Comparison of ENCODE assay signal across 1 cellular context in the genomic region with DNA sequence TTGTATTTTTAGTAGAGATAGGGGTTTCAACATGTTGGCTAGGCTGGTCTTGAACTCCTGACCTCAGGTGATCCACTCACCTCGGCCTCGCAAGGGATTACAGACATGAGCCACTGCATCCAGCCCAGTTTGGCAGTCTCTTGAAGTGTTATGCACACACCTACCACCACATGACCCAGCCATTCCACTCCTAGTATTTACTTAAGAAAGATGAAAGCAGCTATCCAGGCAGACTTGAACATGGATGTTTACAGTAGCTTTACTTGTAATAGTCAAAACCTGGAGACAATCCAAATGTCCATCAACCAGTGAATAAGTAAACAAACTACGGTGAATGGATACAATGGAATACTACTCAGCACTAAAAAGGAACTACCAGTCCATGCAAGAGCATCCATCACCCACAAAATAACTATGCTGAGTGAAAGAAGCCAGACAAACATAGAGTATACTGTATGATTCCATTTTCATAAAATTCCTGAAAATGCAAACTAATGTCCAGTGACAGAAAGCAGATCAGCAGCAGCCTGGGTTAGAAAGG.
TF ChIP-seq lines count a peak whose summit lies in the region.

No MANE protein-coding gene starts in this region.

TF ChIP-seq in HepG2, 621 proteins besides CTCF, POLR2A, EP300 and RAD21 (continued from another document and continues in another):
- peak; percentile 67; the same call in 1 of the 2 replicates for TF ChIP-seq NR2C2 (CRISPR knock-in tag; IDR thresholded peaks at IDR 0.05; ENCODE audit: borderline replicate concordance)
- TF ChIP-seq REPIN1 (CRISPR knock-in tag; IDR thresholded peaks at IDR 0.05; ENCODE audit: borderline replicate concordance, low read depth): peak; percentile 86; the same call in 1 of the 2 replicates
- TF ChIP-seq JUNB (CRISPR knock-in tag; IDR thresholded peaks at IDR 0.05; ENCODE audit: borderline replicate concordance): peak; percentile 72; the same call in 1 of the 2 replicates
- peak; percentile 84 for TF ChIP-seq ZFP37 (CRISPR knock-in tag; IDR thresholded peaks at IDR 0.05; ENCODE audit: borderline replicate concordance)
- TF ChIP-seq SNAI1 (CRISPR knock-in tag; IDR thresholded peaks at IDR 0.05; ENCODE audit: borderline replicate concordance): peak; percentile 82; the same call in 1 of the 2 replicates
- TF ChIP-seq KLF16 (CRISPR knock-in tag; IDR thresholded peaks at IDR 0.05): peak in 1 of 2 experiments; percentile 98; a peak in 2 of 4 replicates
- peak; percentile 95 for TF ChIP-seq NR2F6 (IDR thresholded peaks at IDR 0.05)
- peak; percentile 96 for TF ChIP-seq NR2F6 (CRISPR knock-in tag; IDR thresholded peaks at IDR 0.05)
- no peak for TF ChIP-seq ZNF432 (CRISPR knock-in tag; IDR thresholded peaks at IDR 0.05; ENCODE audit: borderline replicate concordance)
- 0 out of 2 replicates have a peak, but pooled peaks have one; percentile 72 for TF ChIP-seq ZNF3 (CRISPR knock-in tag; IDR thresholded peaks at IDR 0.05)
- peak; percentile 81 for TF ChIP-seq ARNT2 (CRISPR knock-in tag; IDR thresholded peaks at IDR 0.05; ENCODE audit: low read depth)
- TF ChIP-seq, protein P1, sequence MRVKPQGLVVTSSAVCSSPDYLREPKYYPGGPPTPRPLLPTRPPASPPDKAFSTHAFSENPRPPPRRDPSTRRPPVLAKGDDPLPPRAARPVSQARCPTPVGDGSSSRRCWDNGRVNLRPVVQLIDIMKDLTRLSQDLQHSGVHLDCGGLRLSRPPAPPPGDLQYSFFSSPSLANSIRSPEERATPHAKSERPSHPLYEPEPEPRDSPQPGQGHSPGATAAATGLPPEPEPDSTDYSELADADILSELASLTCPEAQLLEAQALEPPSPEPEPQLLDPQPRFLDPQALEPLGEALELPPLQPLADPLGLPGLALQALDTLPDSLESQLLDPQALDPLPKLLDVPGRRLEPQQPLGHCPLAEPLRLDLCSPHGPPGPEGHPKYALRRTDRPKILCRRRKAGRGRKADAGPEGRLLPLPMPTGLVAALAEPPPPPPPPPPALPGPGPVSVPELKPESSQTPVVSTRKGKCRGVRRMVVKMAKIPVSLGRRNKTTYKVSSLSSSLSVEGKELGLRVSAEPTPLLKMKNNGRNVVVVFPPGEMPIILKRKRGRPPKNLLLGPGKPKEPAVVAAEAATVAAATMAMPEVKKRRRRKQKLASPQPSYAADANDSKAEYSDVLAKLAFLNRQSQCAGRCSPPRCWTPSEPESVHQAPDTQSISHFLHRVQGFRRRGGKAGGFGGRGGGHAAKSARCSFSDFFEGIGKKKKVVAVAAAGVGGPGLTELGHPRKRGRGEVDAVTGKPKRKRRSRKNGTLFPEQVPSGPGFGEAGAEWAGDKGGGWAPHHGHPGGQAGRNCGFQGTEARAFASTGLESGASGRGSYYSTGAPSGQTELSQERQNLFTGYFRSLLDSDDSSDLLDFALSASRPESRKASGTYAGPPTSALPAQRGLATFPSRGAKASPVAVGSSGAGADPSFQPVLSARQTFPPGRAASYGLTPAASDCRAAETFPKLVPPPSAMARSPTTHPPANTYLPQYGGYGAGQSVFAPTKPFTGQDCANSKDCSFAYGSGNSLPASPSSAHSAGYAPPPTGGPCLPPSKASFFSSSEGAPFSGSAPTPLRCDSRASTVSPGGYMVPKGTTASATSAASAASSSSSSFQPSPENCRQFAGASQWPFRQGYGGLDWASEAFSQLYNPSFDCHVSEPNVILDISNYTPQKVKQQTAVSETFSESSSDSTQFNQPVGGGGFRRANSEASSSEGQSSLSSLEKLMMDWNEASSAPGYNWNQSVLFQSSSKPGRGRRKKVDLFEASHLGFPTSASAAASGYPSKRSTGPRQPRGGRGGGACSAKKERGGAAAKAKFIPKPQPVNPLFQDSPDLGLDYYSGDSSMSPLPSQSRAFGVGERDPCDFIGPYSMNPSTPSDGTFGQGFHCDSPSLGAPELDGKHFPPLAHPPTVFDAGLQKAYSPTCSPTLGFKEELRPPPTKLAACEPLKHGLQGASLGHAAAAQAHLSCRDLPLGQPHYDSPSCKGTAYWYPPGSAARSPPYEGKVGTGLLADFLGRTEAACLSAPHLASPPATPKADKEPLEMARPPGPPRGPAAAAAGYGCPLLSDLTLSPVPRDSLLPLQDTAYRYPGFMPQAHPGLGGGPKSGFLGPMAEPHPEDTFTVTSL (CRISPR knock-in tag; IDR thresholded peaks at IDR 0.05; ENCODE audit: borderline replicate concordance): peak; percentile 97
- 0 out of 2 replicates have a peak, but pooled peaks have one; percentile 30 for TF ChIP-seq KMT2B (CRISPR knock-in tag; IDR thresholded peaks at IDR 0.05)
- TF ChIP-seq AKAP8 (CRISPR knock-in tag; IDR thresholded peaks at IDR 0.05): peak; percentile 85
- peak; percentile 99 for TF ChIP-seq ISL2 (CRISPR knock-in tag; IDR thresholded peaks at IDR 0.05)
- TF ChIP-seq HHEX (CRISPR knock-in tag; IDR thresholded peaks at IDR 0.05): peak; percentile 99
- TF ChIP-seq, protein P2, sequence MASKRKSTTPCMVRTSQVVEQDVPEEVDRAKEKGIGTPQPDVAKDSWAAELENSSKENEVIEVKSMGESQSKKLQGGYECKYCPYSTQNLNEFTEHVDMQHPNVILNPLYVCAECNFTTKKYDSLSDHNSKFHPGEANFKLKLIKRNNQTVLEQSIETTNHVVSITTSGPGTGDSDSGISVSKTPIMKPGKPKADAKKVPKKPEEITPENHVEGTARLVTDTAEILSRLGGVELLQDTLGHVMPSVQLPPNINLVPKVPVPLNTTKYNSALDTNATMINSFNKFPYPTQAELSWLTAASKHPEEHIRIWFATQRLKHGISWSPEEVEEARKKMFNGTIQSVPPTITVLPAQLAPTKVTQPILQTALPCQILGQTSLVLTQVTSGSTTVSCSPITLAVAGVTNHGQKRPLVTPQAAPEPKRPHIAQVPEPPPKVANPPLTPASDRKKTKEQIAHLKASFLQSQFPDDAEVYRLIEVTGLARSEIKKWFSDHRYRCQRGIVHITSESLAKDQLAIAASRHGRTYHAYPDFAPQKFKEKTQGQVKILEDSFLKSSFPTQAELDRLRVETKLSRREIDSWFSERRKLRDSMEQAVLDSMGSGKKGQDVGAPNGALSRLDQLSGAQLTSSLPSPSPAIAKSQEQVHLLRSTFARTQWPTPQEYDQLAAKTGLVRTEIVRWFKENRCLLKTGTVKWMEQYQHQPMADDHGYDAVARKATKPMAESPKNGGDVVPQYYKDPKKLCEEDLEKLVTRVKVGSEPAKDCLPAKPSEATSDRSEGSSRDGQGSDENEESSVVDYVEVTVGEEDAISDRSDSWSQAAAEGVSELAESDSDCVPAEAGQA (IDR thresholded peaks at IDR 0.05; ENCODE audit: low read depth): 0 out of 2 replicates have a peak, but pooled peaks have one; percentile 22
- TF ChIP-seq, protein P2 (CRISPR knock-in tag; IDR thresholded peaks at IDR 0.05; ENCODE audit: borderline replicate concordance): no peak
- peak; percentile 98 for TF ChIP-seq TCF7 (IDR thresholded peaks at IDR 0.05; ENCODE audit: low read depth)
- TF ChIP-seq, protein P3, sequence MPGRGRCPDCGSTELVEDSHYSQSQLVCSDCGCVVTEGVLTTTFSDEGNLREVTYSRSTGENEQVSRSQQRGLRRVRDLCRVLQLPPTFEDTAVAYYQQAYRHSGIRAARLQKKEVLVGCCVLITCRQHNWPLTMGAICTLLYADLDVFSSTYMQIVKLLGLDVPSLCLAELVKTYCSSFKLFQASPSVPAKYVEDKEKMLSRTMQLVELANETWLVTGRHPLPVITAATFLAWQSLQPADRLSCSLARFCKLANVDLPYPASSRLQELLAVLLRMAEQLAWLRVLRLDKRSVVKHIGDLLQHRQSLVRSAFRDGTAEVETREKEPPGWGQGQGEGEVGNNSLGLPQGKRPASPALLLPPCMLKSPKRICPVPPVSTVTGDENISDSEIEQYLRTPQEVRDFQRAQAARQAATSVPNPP (CRISPR knock-in tag; IDR thresholded peaks at IDR 0.05): no peak
- TF ChIP-seq TCF7L2 (IDR thresholded peaks at IDR 0.05; ENCODE audit: low read depth, low read length): peak; percentile 94
- peak; percentile 92; the same call in 1 of the 2 replicates for TF ChIP-seq ARNTL (CRISPR knock-in tag; IDR thresholded peaks at IDR 0.05)
- peak; percentile 43; the same call in 1 of the 2 replicates for TF ChIP-seq ZNF605 (CRISPR knock-in tag; IDR thresholded peaks at IDR 0.05)
- peak; percentile 89 for TF ChIP-seq KAT8 (CRISPR knock-in tag; IDR thresholded peaks at IDR 0.05)
- TF ChIP-seq, protein P4, sequence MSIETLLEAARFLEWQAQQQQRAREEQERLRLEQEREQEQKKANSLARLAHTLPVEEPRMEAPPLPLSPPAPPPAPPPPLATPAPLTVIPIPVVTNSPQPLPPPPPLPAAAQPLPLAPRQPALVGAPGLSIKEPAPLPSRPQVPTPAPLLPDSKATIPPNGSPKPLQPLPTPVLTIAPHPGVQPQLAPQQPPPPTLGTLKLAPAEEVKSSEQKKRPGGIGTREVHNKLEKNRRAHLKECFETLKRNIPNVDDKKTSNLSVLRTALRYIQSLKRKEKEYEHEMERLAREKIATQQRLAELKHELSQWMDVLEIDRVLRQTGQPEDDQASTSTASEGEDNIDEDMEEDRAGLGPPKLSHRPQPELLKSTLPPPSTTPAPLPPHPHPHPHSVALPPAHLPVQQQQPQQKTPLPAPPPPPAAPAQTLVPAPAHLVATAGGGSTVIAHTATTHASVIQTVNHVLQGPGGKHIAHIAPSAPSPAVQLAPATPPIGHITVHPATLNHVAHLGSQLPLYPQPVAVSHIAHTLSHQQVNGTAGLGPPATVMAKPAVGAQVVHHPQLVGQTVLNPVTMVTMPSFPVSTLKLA (IDR thresholded peaks at IDR 0.05): peak; percentile 58
- TF ChIP-seq SP4 (CRISPR knock-in tag; IDR thresholded peaks at IDR 0.05): no peak
- TF ChIP-seq NFIB (CRISPR knock-in tag; IDR thresholded peaks at IDR 0.05; ENCODE audit: borderline replicate concordance): no peak
- no peak for TF ChIP-seq NCOA5 (CRISPR knock-in tag; IDR thresholded peaks at IDR 0.05)
- TF ChIP-seq, protein P5, sequence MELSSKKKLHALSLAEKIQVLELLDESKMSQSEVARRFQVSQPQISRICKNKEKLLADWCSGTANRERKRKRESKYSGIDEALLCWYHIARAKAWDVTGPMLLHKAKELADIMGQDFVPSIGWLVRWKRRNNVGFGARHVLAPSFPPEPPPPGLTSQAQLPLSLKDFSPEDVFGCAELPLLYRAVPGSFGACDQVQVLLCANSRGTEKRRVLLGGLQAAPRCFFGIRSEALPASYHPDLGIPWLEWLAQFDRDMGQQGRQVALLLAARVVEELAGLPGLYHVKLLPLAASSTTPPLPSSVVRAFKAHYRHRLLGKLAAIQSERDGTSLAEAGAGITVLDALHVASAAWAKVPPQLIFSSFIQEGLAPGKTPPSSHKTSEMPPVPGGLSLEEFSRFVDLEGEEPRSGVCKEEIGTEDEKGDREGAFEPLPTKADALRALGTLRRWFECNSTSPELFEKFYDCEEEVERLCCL (CRISPR knock-in tag; IDR thresholded peaks at IDR 0.05; ENCODE audit: borderline replicate concordance): no peak
- peak; percentile 94 for TF ChIP-seq ZNF614 (CRISPR knock-in tag; IDR thresholded peaks at IDR 0.05; ENCODE audit: borderline replicate concordance)
- TF ChIP-seq MED8 (CRISPR knock-in tag; IDR thresholded peaks at IDR 0.05; ENCODE audit: insufficient replicate concordance): peak; percentile 64
- TF ChIP-seq IRF2 (CRISPR knock-in tag; IDR thresholded peaks at IDR 0.05): peak; percentile 84
- TF ChIP-seq BCL6 (CRISPR knock-in tag; IDR thresholded peaks at IDR 0.05): peak; percentile 99
- peak; percentile 81; the same call in 1 of the 2 replicates for TF ChIP-seq ZNF121 (CRISPR knock-in tag; IDR thresholded peaks at IDR 0.05)
- TF ChIP-seq ZBTB7B (CRISPR knock-in tag; IDR thresholded peaks at IDR 0.05): peak; percentile 82; the same call in 1 of the 2 replicates
- no peak for TF ChIP-seq ARNT (IDR thresholded peaks at IDR 0.05)
- TF ChIP-seq, protein P6, sequence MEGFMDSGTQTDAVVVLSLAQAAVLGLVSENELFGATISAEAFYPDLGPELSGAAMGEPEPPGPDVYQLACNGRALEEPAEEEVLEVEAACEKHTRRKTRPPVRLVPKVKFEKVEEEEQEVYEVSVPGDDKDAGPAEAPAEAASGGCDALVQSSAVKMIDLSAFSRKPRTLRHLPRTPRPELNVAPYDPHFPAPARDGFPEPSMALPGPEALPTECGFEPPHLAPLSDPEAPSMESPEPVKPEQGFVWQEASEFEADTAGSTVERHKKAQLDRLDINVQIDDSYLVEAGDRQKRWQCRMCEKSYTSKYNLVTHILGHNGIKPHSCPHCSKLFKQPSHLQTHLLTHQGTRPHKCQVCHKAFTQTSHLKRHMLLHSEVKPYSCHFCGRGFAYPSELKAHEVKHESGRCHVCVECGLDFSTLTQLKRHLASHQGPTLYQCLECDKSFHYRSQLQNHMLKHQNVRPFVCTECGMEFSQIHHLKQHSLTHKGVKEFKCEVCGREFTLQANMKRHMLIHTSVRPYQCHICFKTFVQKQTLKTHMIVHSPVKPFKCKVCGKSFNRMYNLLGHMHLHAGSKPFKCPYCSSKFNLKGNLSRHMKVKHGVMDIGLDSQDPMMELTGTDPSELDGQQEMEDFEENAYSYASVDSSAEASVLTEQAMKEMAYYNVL (CRISPR knock-in tag; IDR thresholded peaks at IDR 0.05; ENCODE audit: borderline replicate concordance): peak; percentile 95
- peak; percentile 18; the same call in 1 of the 2 replicates for TF ChIP-seq EHMT2 (IDR thresholded peaks at IDR 0.05; ENCODE audit: borderline replicate concordance, low read depth, low read length)
- TF ChIP-seq ZNF674 (CRISPR knock-in tag; IDR thresholded peaks at IDR 0.05; ENCODE audit: low read depth): no peak
- TF ChIP-seq ZNF205 (CRISPR knock-in tag; IDR thresholded peaks at IDR 0.05): peak; percentile 64; the same call in 1 of the 2 replicates
- peak; percentile 68; the same call in 1 of the 2 replicates for TF ChIP-seq ZNF24 (IDR thresholded peaks at IDR 0.05)
- TF ChIP-seq ZNF670 (CRISPR knock-in tag; IDR thresholded peaks at IDR 0.05; ENCODE audit: borderline replicate concordance): peak; percentile 77; the same call in 1 of the 2 replicates
- peak; percentile 97 for TF ChIP-seq MIER3 (CRISPR knock-in tag; IDR thresholded peaks at IDR 0.05; ENCODE audit: borderline replicate concordance)
- no peak for TF ChIP-seq NONO (IDR thresholded peaks at IDR 0.05)
- TF ChIP-seq NONO (CRISPR knock-in tag; conservative IDR thresholded peaks at IDR 0.05): peak; percentile 80; the same call in 1 of the 2 replicates
